25 cellular contexts compared by ENCODE assay signal in genomic region chr2:167340322-167340721, GRCh38. TPM values are rescaled to one million over a fixed set of nuclear protein-coding genes. Genes with fewer than 3 reads are reported as not detected.
"Had no signal": no experiment of that assay in that cellular context is flagged by ENCODE, and none has a peak within 500 bp of the region (broad histone marks: within the 10 kb centered on the region; RNA-seq: fewer than 3 reads in every experiment).

No MANE protein-coding gene starts in this region.

- H3K4me3 ChIP-seq: coronary artery, dorsolateral prefrontal cortex, esophagus muscularis mucosa, gastroesophageal sphincter, heart left ventricle, hepatocyte, left lung, lower lobe of right lung, mucosa of descending colon had no signal

- H3K36me3 ChIP-seq: esophagus muscularis mucosa, gastroesophageal sphincter, heart left ventricle, left lung, lower lobe of right lung had no signal

- H3K4me2 ChIP-seq: hepatocyte had no signal

- H3K4me1 ChIP-seq: esophagus muscularis mucosa, foreskin keratinocyte, gastroesophageal sphincter, heart left ventricle, left lung, lower lobe of right lung had no signal

- H3K79me2 ChIP-seq: hepatocyte had no signal

- DNase-seq: dermis blood vessel endothelial cell; dorsolateral prefrontal cortex; effector CD4-positive, alpha-beta T cell; effector memory CD4-positive, alpha-beta T cell; foreskin keratinocyte; heart left ventricle; hypothalamus; immature natural killer cell; islet precursor cell; kidney; kidney glomerular epithelial cell; left lung; left ventricle myocardium superior; lower lobe of right lung; mesenchymal stem cell; mucosa of descending colon; naive B cell had no signal

- H3K27ac ChIP-seq: coronary artery, dorsolateral prefrontal cortex, esophagus muscularis mucosa, foreskin keratinocyte, gastroesophageal sphincter, heart left ventricle, hepatocyte, left lung, lower lobe of right lung had no signal

- H2AFZ ChIP-seq: hepatocyte had no signal

- H3K27me3 ChIP-seq: dorsolateral prefrontal cortex, esophagus muscularis mucosa, foreskin keratinocyte, gastroesophageal sphincter, heart left ventricle, hepatocyte, left lung had no signal

- H3K9me3 ChIP-seq: esophagus muscularis mucosa, gastroesophageal sphincter, heart left ventricle, left lung, lower lobe of right lung, mucosa of descending colon had no signal

- ATAC-seq: foreskin keratinocyte, gastroesophageal sphincter, heart left ventricle, left lung, left ventricle myocardium superior, lower lobe of right lung, mucosa of descending colon had no signal

- FAIRE-seq: colon, endothelial cell of umbilical vein, frontal cortex had no signal

RNA-seq across cellular contexts. Expression of gene B3GALT1, which starts 47.5 kb away (rescaled TPM):
- total RNA-seq: dermis blood vessel endothelial cell, endothelial cell of umbilical vein, foreskin keratinocyte, lung microvascular endothelial cell had no signal
- polyA plus RNA-seq: endothelial cell of umbilical vein, foreskin keratinocyte, immature natural killer cell had no signal
